Comparison of ENCODE assay signal across 16 cellular contexts in the genomic region with DNA sequence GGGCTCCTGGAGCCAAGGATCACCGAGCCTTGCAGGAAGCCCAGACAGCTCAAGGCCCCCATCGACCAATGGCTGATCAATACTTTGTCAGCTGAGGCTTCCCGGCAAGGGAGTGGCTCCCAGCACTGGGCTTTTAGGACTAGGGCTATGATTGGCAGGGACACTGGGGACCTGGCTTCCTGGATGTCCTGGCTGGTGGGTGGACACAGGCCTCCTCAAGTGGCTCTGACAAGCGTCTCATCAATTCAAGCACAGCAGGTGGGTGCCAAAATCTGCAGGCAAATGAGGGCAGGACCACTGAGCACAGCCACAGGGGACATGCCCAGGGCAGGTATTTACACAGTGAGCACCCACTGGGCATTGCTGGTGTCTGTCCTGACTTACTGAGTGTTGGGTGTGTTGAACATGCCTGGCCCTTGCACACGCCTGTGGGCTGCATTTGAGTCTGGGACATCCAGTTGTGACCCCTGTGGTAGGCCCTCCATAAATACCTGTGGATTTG.
A peak's percentile ranks its signal among the peaks of the same experiment; 100 is the strongest.
DNase-seq lines count a peak whose midpoint lies in the region; ATAC-seq, FAIRE-seq and TF ChIP-seq lines count a peak whose summit lies in the region.
"Had no signal": no experiment of that assay in that cellular context is flagged by ENCODE, and none has a peak within 500 bp of the region (broad histone marks: within the 10 kb centered on the region; RNA-seq: fewer than 3 reads in every experiment).

No MANE protein-coding gene starts in this region.

- H3K4me2 ChIP-seq in HepG2 (ENCODE audit: low read depth, low read length): no peak overlapping the region

- TF ChIP-seq EP300 in HepG2 (IDR thresholded peaks at IDR 0.05; ENCODE audit: low read depth in 2 of 2, low read length in 2 of 2) (no peak), HepG2 (CRISPR knock-in tag; IDR thresholded peaks at IDR 0.05; ENCODE audit: borderline replicate concordance) (no peak)

- no peak overlapping the region for H2AFZ ChIP-seq in HepG2 (ENCODE audit: low read length)
- H2AFZ ChIP-seq: GM23248 had no signal

- POLR2A ChIA-PET in HepG2 (lab: Yijun Ruan, JAX): no interaction called here

- H3K4me1 ChIP-seq in HepG2 (ENCODE audit: insufficient read depth, low read length) (peaks cover 7% of the 10 kb centered on the region), right lobe of liver (no peaks in the 10 kb centered on the region), ectodermal cell (ENCODE audit: control insufficient read depth, insufficient read depth, low read length) (peaks cover 12% of the 10 kb centered on the region), uterus (no peaks in the 10 kb centered on the region), upper lobe of right lung (no peaks in the 10 kb centered on the region)

- H3K79me2 ChIP-seq in HepG2 (ENCODE audit: insufficient read depth, low read length): no peaks in the 10 kb centered on the region

- DNase-seq in HepG2 (ENCODE audit: low spot score): no peak
- no peak for DNase-seq in right lobe of liver
- no peak for DNase-seq in SW 1271 (lab: John Stamatoyannopoulos, UW)
- no peak for DNase-seq in uterus
- no peak for DNase-seq in upper lobe of right lung
- DNase-seq: C1 segment of cervical spinal cord; CD4-positive, alpha-beta T cell; DMS79; GM23248; H7 had no signal

- FAIRE-seq in HepG2 (lab: Jason Lieb, UNC): no peak
- FAIRE-seq: A204.1, GM12878, GM18507 had no signal

- H3K9me3 Mint-ChIP-seq in nephron: no peaks in the 10 kb centered on the region
- H3K9me3 Mint-ChIP-seq: CD4-positive, alpha-beta T cell had no signal

- H3K9ac ChIP-seq in HepG2 (ENCODE audit: insufficient read depth, low read depth, low read length): no peak overlapping the region
- H3K9ac ChIP-seq: GM23248 had no signal

- peaks cover 14% of the 10 kb centered on the region for H3K27me3 Mint-ChIP-seq in nephron (ENCODE audit: low read depth)
- H3K27me3 Mint-ChIP-seq: CD4-positive, alpha-beta T cell had no signal

- H3K9me3 ChIP-seq in HepG2 (ENCODE audit: low read length) (no peaks in the 10 kb centered on the region), right lobe of liver (no peaks in the 10 kb centered on the region), ectodermal cell (ENCODE audit: control insufficient read depth, low read length) (no peaks in the 10 kb centered on the region), uterus (no peaks in the 10 kb centered on the region), upper lobe of right lung (no peaks in the 10 kb centered on the region)

- no peaks in the 10 kb centered on the region for H3K36me3 Mint-ChIP-seq in nephron (ENCODE audit: low read depth)

- no TSS peak for BruUV-seq in HepG2 (replicated peaks; lab: Mats Ljungman, UMichigan)

- no peaks in the 10 kb centered on the region for H4K20me1 ChIP-seq in HepG2 (ENCODE audit: insufficient read depth, low read length)

- H3K27me3 ChIP-seq in HepG2 (ENCODE audit: control insufficient read depth in 1 of 2, insufficient read depth in 2 of 2, low read length in 2 of 2) (peaks cover 9 to 45% of the 10 kb centered on the region in 2 experiments; a peak in 4 of 5 replicates), right lobe of liver (no peaks in the 10 kb centered on the region), ectodermal cell (ENCODE audit: control insufficient read depth, insufficient read depth, low read length, poor library complexity, severe bottlenecking) (no peaks in the 10 kb centered on the region), uterus (no peaks in the 10 kb centered on the region), upper lobe of right lung (no peaks in the 10 kb centered on the region)

- H3K27ac ChIP-seq in HepG2 (ENCODE audit: extremely low read length, insufficient read depth, low read length) (no peak overlapping the region), right lobe of liver (no peak overlapping the region), ectodermal cell (ENCODE audit: insufficient read depth, low read depth, low read length, poor library complexity, severe bottlenecking) (peak overlapping the region; percentile 30), uterus (no peak overlapping the region), upper lobe of right lung (no peak overlapping the region)
- H3K27ac ChIP-seq: GM23248 had no signal

- in situ Hi-C loops in HepG2 (cut with HindIII; ENCODE audit: extremely low pct_ligation_motif_present, low pct_unique_long_range_greater_than_20kb): no loop called here

- no peak for TF ChIP-seq RAD21 in HepG2 (CRISPR knock-in tag; IDR thresholded peaks at IDR 0.05)

- TF ChIP-seq POLR2A in HepG2 (IDR thresholded peaks at IDR 0.05; ENCODE audit: insufficient read depth in 1 of 2, low read depth in 2 of 2, low read length in 2 of 2) (no peak), right lobe of liver (IDR thresholded peaks at IDR 0.05) (no peak), uterus (IDR thresholded peaks at IDR 0.05) (no peak)

- 20% methylated on average over 1 of the region's 5 CpGs for WGBS in HepG2 (ENCODE audit: low lambda C conversion rate)
- WGBS in right lobe of liver (ENCODE audit: insufficient coverage, low coverage, low lambda C conversion rate, missing lambda C conversion rate): no CpG with 5 or more reads among the region's 5 CpGs
- WGBS in ectodermal cell, 2 experiments: 81 to 86% methylated on average over 5 of the region's 5 CpGs

- peaks cover 59% of the 10 kb centered on the region for H3K4me1 Mint-ChIP-seq in nephron
- H3K4me1 Mint-ChIP-seq: B cell had no signal

- CTCF ChIA-PET in HepG2 (lab: Yijun Ruan, JAX; ENCODE audit: low intra/inter-chr PET ratio, low total read pairs): no interaction called here

- peak overlapping the region; percentile 35 to 78 (median 37) for H3K27ac Mint-ChIP-seq in nephron
- H3K27ac Mint-ChIP-seq: B cell; CD4-positive, alpha-beta T cell had no signal

- ATAC-seq in HepG2 (no peak; the same call in 2 of the 3 replicates), right lobe of liver (no peak), upper lobe of right lung (no peak)
- ATAC-seq: GM12878 had no signal

- no peaks in the 10 kb centered on the region for H3K36me3 ChIP-seq in HepG2 (replicated peaks in 1 of 2; ENCODE audit: control insufficient read depth in 1 of 2, insufficient read depth in 2 of 2, low read length in 2 of 2)
- H3K36me3 ChIP-seq in right lobe of liver: no peaks in the 10 kb centered on the region
- no peaks in the 10 kb centered on the region for H3K36me3 ChIP-seq in ectodermal cell (ENCODE audit: control insufficient read depth, insufficient read depth, low read length)
- H3K36me3 ChIP-seq in uterus: no peaks in the 10 kb centered on the region
- H3K36me3 ChIP-seq in upper lobe of right lung: no peaks in the 10 kb centered on the region

- no peak overlapping the region for H3K4me3 ChIP-seq in HepG2 (replicated peaks in 1 of 3; ENCODE audit: insufficient read depth in 1 of 3, low read depth in 2 of 3, low read length in 3 of 3)
- no peak overlapping the region for H3K4me3 ChIP-seq in right lobe of liver
- no peak overlapping the region for H3K4me3 ChIP-seq in ectodermal cell (ENCODE audit: insufficient read depth, low read depth, low read length)
- H3K4me3 ChIP-seq in uterus: no peak overlapping the region
- no peak overlapping the region for H3K4me3 ChIP-seq in upper lobe of right lung
- H3K4me3 ChIP-seq: GM12878, GM23248 had no signal

- H3K4me3 Mint-ChIP-seq in nephron: no peak overlapping the region
- H3K4me3 Mint-ChIP-seq: B cell; CD4-positive, alpha-beta T cell had no signal

- no peak for TF ChIP-seq CTCF in HepG2 (CRISPR knock-in tag; IDR thresholded peaks at IDR 0.05)
- no peak for TF ChIP-seq CTCF in right lobe of liver (IDR thresholded peaks at IDR 0.05)
- TF ChIP-seq CTCF in nephron (IDR thresholded peaks at IDR 0.05; ENCODE audit: unreplicated experiment in 3 of 3): no peak
- TF ChIP-seq CTCF in uterus (IDR thresholded peaks at IDR 0.05): no peak
- no peak for TF ChIP-seq CTCF in upper lobe of right lung (IDR thresholded peaks at IDR 0.05)

- intact Hi-C loops in HepG2 (cut with micrococcal nuclease; ENCODE audit: unreplicated experiment): no loop called here
- intact Hi-C loops in right lobe of liver (cut with DNase I): no loop called here
- intact Hi-C loops in uterus (cut with DNase I; ENCODE audit: low total_unique reads): no loop called here
- intact Hi-C loops in upper lobe of right lung (cut with DNase I): loop anchor here (5.0 kb wide), 1 partner anchor 142 kb away; no protein-coding TSS in a partner anchor

TF ChIP-seq in HepG2, 621 proteins besides CTCF, POLR2A, EP300 and RAD21:
- TF ChIP-seq, protein P1, sequence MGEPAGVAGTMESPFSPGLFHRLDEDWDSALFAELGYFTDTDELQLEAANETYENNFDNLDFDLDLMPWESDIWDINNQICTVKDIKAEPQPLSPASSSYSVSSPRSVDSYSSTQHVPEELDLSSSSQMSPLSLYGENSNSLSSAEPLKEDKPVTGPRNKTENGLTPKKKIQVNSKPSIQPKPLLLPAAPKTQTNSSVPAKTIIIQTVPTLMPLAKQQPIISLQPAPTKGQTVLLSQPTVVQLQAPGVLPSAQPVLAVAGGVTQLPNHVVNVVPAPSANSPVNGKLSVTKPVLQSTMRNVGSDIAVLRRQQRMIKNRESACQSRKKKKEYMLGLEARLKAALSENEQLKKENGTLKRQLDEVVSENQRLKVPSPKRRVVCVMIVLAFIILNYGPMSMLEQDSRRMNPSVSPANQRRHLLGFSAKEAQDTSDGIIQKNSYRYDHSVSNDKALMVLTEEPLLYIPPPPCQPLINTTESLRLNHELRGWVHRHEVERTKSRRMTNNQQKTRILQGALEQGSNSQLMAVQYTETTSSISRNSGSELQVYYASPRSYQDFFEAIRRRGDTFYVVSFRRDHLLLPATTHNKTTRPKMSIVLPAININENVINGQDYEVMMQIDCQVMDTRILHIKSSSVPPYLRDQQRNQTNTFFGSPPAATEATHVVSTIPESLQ (CRISPR knock-in tag; conservative IDR thresholded peaks at IDR 0.05): no peak
- TF ChIP-seq ZNF883 (CRISPR knock-in tag; IDR thresholded peaks at IDR 0.05; ENCODE audit: not compliant biosample characterization): peak; percentile 11
- TF ChIP-seq ZNF776 (CRISPR knock-in tag; IDR thresholded peaks at IDR 0.05): peak; percentile 23; the same call in 1 of the 2 replicates
TF ChIP-seq in HepG2: peak in this region for 2.
